Comparison of ENCODE assay signal across 8 cellular contexts in genomic region chr12:101823891-101824290, GRCh38. TPM values are rescaled to one million over a fixed set of nuclear protein-coding genes. Genes with fewer than 3 reads are reported as not detected.
DNase-seq lines count a peak whose midpoint lies in the region; ATAC-seq, FAIRE-seq and TF ChIP-seq lines count a peak whose summit lies in the region.

No MANE protein-coding gene starts in this region.

- no peak for FAIRE-seq in small intestine (lab: Jason Lieb, UNC)

- H3K36me3 ChIP-seq in left ventricle myocardium inferior (no peaks in the 10 kb centered on the region), small intestine (ENCODE audit: control insufficient read depth in 2 of 2, insufficient read depth in 2 of 2, low read length in 2 of 2) (no peaks in the 10 kb centered on the region)

- peaks cover 0 to 19% of the 10 kb centered on the region in 2 donors for H3K36me3 Mint-ChIP-seq in activated naive CD4-positive, alpha-beta T cell treated with anti-CD3 and anti-CD28 coated beads, Interleukin-2, amount 50 U/mL, for 72 hours

- H3K9me3 Mint-ChIP-seq in activated naive CD4-positive, alpha-beta T cell treated with anti-CD3 and anti-CD28 coated beads, Interleukin-2, amount 50 U/mL, for 72 hours: peaks cover 0 to 3% of the 10 kb centered on the region in 2 donors

- ATAC-seq in GM19463 (IDR thresholded peaks at IDR 0.05; ENCODE audit: unreplicated experiment) (peak; percentile 80), HG03520 (IDR thresholded peaks at IDR 0.05; ENCODE audit: unreplicated experiment) (peak; percentile 83)
- peak; percentile 77 to 86 for ATAC-seq in activated naive CD4-positive, alpha-beta T cell treated with anti-CD3 and anti-CD28 coated beads, Interleukin-2, amount 50 U/mL, for 72 hours

- H3K27me3 ChIP-seq in left ventricle myocardium inferior (ENCODE audit: low read depth) (no peaks in the 10 kb centered on the region), small intestine (ENCODE audit: control insufficient read depth in 2 of 2, insufficient read depth in 2 of 2, low read length in 2 of 2) (no peaks in the 10 kb centered on the region)

- peak overlapping the region; percentile 43 to 81 for H3K27ac Mint-ChIP-seq in activated naive CD4-positive, alpha-beta T cell treated with anti-CD3 and anti-CD28 coated beads, Interleukin-2, amount 50 U/mL, for 72 hours

- peaks cover 74% of the 10 kb centered on the region for H3K4me1 ChIP-seq in left ventricle myocardium inferior
- no peaks in the 10 kb centered on the region for H3K4me1 ChIP-seq in small intestine (ENCODE audit: control insufficient read depth in 2 of 2, insufficient read depth in 1 of 2, low read depth in 1 of 2, low read length in 1 of 2)

- peaks cover under 1% of the 10 kb centered on the region for H3K9me3 ChIP-seq in left ventricle myocardium inferior (replicated peaks)
- no peaks in the 10 kb centered on the region for H3K9me3 ChIP-seq in small intestine (ENCODE audit: control insufficient read depth, low read depth)

- intact Hi-C loops in left ventricle myocardium inferior (cut with micrococcal nuclease): no loop called here

- DNase-seq in D341Med (ENCODE audit: low spot score): peak; percentile 75
- DNase-seq in SK-N-DZ (ENCODE audit: low spot score): peak; percentile 45
- peak in 1 of 2 donors; percentile 64 for DNase-seq in activated naive CD4-positive, alpha-beta T cell treated with anti-CD3 and anti-CD28 coated beads, Interleukin-2, amount 50 U/mL, for 72 hours (ENCODE audit: low spot score in 2 of 2)
- peak; percentile 39 for DNase-seq in left ventricle myocardium inferior
- DNase-seq in small intestine: peak; percentile 37
- DNase-seq in NCI-H510A treated with DMSO at 0.1 percent for 48 hours (lab: John Stamatoyannopoulos, UW): no peak

- H3K4me3 ChIP-seq in left ventricle myocardium inferior (peak overlapping the region; percentile 44), small intestine (ENCODE audit: low read depth in 1 of 2, low read length in 2 of 2) (no peak overlapping the region)

- peak; percentile 48 for TF ChIP-seq CTCF in left ventricle myocardium inferior (IDR thresholded peaks at IDR 0.05; ENCODE audit: borderline replicate concordance)

- H3K27ac ChIP-seq in left ventricle myocardium inferior (replicated peaks) (peak overlapping the region; percentile 82), small intestine (ENCODE audit: low read depth in 1 of 2, low read length in 1 of 2) (peak overlapping the region in 1 of 2 donors; percentile 18)

- WGBS in small intestine, 3 donors: 7 to 11% (median 10%) methylated on average over 3 of the region's 3 CpGs

RNA-seq across cellular contexts. Expression of gene GNPTAB, which starts 6.9 kb away (rescaled TPM):
- 10.1 and 14.2 TPM in 2 replicates for polyA plus RNA-seq in SK-N-DZ (2014; cell fraction: cytosol; rRNA removed)
- polyA plus RNA-seq in SK-N-DZ (2014; cell fraction: nucleus; rRNA removed): 8.1 and 13.5 TPM in 2 replicates
- total RNA-seq in activated naive CD4-positive, alpha-beta T cell treated with anti-CD3 and anti-CD28 coated beads, Interleukin-2, amount 50 U/mL, for 72 hours: 10 to 100 TPM; 22.2 to 48.0 TPM
- total RNA-seq in left ventricle myocardium inferior: 55.2 TPM
- 10 to 100 TPM in 2 of 3 donors, 1 to 10 TPM in 1; 6.8 to 13.6 (median 11.6) TPM for polyA plus RNA-seq in small intestine

RNA-seq across cellular contexts. Expression of gene DRAM1, which starts 53.5 kb away (rescaled TPM):
- polyA plus RNA-seq in SK-N-DZ (2014; cell fraction: cytosol; rRNA removed): 0.16 TPM in 1 of 2 replicates, not detected in the other
- polyA plus RNA-seq in SK-N-DZ (2014; cell fraction: nucleus; rRNA removed): 0.04 and 0.52 TPM in 2 replicates
- total RNA-seq in activated naive CD4-positive, alpha-beta T cell treated with anti-CD3 and anti-CD28 coated beads, Interleukin-2, amount 50 U/mL, for 72 hours: 1 to 10 TPM; 5.1 to 5.6 TPM
- total RNA-seq in left ventricle myocardium inferior: 5.3 TPM
- polyA plus RNA-seq in small intestine: 1 to 10 TPM in 2 of 3 donors, under 1 TPM in 1; 0.89 to 9.9 (median 4.1) TPM
